In the genomic region with DNA sequence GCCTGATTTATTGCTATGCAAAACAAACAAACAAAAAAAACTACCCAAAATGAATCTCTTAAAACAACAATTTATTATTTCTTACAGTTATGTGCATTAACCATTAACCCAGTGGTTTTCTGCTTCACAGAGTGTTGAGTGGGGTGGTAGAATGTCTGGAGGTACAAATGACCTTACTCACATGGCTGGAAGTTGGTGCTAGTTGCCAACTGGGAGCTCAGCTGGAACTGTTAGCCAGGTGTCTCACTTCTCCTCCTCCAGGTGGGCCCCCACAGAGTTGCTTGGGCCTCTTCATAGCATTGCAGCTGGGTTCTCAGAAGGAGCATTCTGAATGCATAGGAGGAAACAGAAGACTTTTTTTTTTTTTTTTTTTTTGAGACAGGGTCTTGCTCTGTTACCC, we compare ENCODE assay signal across 15 cellular contexts. TPM values are rescaled to one million over a fixed set of nuclear protein-coding genes. Genes with fewer than 3 reads are reported as not detected.
DNase-seq lines count a peak whose midpoint lies in the region; ATAC-seq and TF ChIP-seq lines count a peak whose summit lies in the region.
"Had no signal": no experiment of that assay in that cellular context is flagged by ENCODE, and none has a peak within 500 bp of the region (broad histone marks: within the 10 kb centered on the region; RNA-seq: fewer than 3 reads in every experiment).

No MANE protein-coding gene starts in this region.

- no peaks in the 10 kb centered on the region for H3K27me3 ChIP-seq in PC-3 (ENCODE audit: low read length)
- H3K27me3 ChIP-seq: breast epithelium, gastroesophageal sphincter, SJSA1 had no signal

- no peaks in the 10 kb centered on the region for H3K36me3 ChIP-seq in PC-3 (ENCODE audit: low read depth, low read length)
- H3K36me3 ChIP-seq: breast epithelium, gastroesophageal sphincter, SJSA1 had no signal

- CTCF ChIA-PET in PC-3 (lab: Charles Lee) = no interaction called here

- DNase-seq in DMS53 (lab: John Stamatoyannopoulos, UW) (peak; percentile 25), T-helper 9 cell (no peak), PC-3 (no peak), DMS 273 (lab: John Stamatoyannopoulos, UW; ENCODE audit: unreplicated experiment) (no peak), Kasumi-1 (lab: John Stamatoyannopoulos, UW) (no peak)
- DNase-seq: activated naive CD4-positive, alpha-beta T cell treated with anti-CD3 and anti-CD28 coated beads for 36 hours; Caco-2; NCI-H187 treated with DMSO at 0.1 percent for 48 hours; NCI-H82 had no signal

- no peaks in the 10 kb centered on the region for H3K79me2 ChIP-seq in PC-3 (ENCODE audit: low read length)

- no peaks in the 10 kb centered on the region for H3K9me3 ChIP-seq in PC-3 (ENCODE audit: low read length)
- H3K9me3 ChIP-seq: breast epithelium, Caco-2, gastroesophageal sphincter, SJSA1 had no signal

- intact Hi-C loops in PC-3 (cut with micrococcal nuclease) = no loop called here

- BruUV-seq in PC-3 (replicated peaks; lab: Mats Ljungman, UMichigan) = no TSS peak

- no peak overlapping the region for H3K27ac ChIP-seq in PC-3 (ENCODE audit: low read length)
- H3K27ac ChIP-seq: breast epithelium, gastroesophageal sphincter, SJSA1 had no signal

- no peak overlapping the region for H3K4me2 ChIP-seq in PC-3 (ENCODE audit: low read length)

- H4K20me1 ChIP-seq in PC-3 (ENCODE audit: low read length) = no peaks in the 10 kb centered on the region

- no peaks in the 10 kb centered on the region for H3F3A ChIP-seq in PC-3 (ENCODE audit: low read length, unreplicated experiment)

- ATAC-seq in GM19438 (IDR thresholded peaks at IDR 0.05; ENCODE audit: low read depth, unreplicated experiment) (peak; percentile 96), HG02763 (IDR thresholded peaks at IDR 0.05; ENCODE audit: unreplicated experiment) (peak; percentile 94), HG03565 (IDR thresholded peaks at IDR 0.05; ENCODE audit: unreplicated experiment) (peak; percentile 53), PC-3 (no peak)
- ATAC-seq: gastroesophageal sphincter had no signal

- H3K9me2 ChIP-seq in PC-3 (replicated peaks; ENCODE audit: low read length) = no peaks in the 10 kb centered on the region

- H3K4me3 ChIP-seq in PC-3 (ENCODE audit: low read length) = no peak overlapping the region
- H3K4me3 ChIP-seq: breast epithelium, gastroesophageal sphincter, SJSA1 had no signal

- peaks cover 4% of the 10 kb centered on the region for H3K4me1 ChIP-seq in PC-3 (ENCODE audit: insufficient read depth, low read length)
- H3K4me1 ChIP-seq: breast epithelium, gastroesophageal sphincter, SJSA1 had no signal

- no peak overlapping the region for H3K9ac ChIP-seq in PC-3 (ENCODE audit: low read length)

- H2AFZ ChIP-seq in PC-3 (ENCODE audit: low read length) = no peak overlapping the region

- POLR2A ChIA-PET in PC-3 (lab: Charles Lee; ENCODE audit: unreplicated experiment) = no interaction called here

- no peak for TF ChIP-seq CTCF in PC-3 (conservative IDR thresholded peaks at IDR 0.05; ENCODE audit: low read depth, low read length)

RNA-seq across cellular contexts. Expression of a gene that starts 10.5 kb away (rescaled TPM):
- total RNA-seq in PC-3 (2014; rRNA removed) = 14.8 and 23.1 TPM in 2 replicates
